1 cellular context compared by ENCODE assay signal in genomic region chr17:78255953-78256704, GRCh38.
TF ChIP-seq lines count a peak whose summit lies in the region.

No MANE protein-coding gene starts in this region.

TF ChIP-seq in HepG2, 621 proteins besides CTCF, POLR2A, EP300 and RAD21:
- TF ChIP-seq ZNF768 (CRISPR knock-in tag; IDR thresholded peaks at IDR 0.05) = peak; percentile 33; the same call in 1 of the 2 replicates
- TF ChIP-seq, protein P1, sequence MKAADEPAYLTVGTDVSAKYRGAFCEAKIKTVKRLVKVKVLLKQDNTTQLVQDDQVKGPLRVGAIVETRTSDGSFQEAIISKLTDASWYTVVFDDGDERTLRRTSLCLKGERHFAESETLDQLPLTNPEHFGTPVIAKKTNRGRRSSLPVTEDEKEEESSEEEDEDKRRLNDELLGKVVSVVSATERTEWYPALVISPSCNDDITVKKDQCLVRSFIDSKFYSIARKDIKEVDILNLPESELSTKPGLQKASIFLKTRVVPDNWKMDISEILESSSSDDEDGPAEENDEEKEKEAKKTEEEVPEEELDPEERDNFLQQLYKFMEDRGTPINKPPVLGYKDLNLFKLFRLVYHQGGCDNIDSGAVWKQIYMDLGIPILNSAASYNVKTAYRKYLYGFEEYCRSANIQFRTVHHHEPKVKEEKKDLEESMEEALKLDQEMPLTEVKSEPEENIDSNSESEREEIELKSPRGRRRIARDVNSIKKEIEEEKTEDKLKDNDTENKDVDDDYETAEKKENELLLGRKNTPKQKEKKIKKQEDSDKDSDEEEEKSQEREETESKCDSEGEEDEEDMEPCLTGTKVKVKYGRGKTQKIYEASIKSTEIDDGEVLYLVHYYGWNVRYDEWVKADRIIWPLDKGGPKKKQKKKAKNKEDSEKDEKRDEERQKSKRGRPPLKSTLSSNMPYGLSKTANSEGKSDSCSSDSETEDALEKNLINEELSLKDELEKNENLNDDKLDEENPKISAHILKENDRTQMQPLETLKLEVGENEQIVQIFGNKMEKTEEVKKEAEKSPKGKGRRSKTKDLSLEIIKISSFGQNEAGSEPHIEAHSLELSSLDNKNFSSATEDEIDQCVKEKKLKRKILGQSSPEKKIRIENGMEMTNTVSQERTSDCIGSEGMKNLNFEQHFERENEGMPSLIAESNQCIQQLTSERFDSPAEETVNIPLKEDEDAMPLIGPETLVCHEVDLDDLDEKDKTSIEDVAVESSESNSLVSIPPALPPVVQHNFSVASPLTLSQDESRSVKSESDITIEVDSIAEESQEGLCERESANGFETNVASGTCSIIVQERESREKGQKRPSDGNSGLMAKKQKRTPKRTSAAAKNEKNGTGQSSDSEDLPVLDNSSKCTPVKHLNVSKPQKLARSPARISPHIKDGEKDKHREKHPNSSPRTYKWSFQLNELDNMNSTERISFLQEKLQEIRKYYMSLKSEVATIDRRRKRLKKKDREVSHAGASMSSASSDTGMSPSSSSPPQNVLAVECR (CRISPR knock-in tag; IDR thresholded peaks at IDR 0.05; ENCODE audit: borderline replicate concordance) = peak; percentile 22; the same call in 1 of the 2 replicates
- TF ChIP-seq, protein P2, sequence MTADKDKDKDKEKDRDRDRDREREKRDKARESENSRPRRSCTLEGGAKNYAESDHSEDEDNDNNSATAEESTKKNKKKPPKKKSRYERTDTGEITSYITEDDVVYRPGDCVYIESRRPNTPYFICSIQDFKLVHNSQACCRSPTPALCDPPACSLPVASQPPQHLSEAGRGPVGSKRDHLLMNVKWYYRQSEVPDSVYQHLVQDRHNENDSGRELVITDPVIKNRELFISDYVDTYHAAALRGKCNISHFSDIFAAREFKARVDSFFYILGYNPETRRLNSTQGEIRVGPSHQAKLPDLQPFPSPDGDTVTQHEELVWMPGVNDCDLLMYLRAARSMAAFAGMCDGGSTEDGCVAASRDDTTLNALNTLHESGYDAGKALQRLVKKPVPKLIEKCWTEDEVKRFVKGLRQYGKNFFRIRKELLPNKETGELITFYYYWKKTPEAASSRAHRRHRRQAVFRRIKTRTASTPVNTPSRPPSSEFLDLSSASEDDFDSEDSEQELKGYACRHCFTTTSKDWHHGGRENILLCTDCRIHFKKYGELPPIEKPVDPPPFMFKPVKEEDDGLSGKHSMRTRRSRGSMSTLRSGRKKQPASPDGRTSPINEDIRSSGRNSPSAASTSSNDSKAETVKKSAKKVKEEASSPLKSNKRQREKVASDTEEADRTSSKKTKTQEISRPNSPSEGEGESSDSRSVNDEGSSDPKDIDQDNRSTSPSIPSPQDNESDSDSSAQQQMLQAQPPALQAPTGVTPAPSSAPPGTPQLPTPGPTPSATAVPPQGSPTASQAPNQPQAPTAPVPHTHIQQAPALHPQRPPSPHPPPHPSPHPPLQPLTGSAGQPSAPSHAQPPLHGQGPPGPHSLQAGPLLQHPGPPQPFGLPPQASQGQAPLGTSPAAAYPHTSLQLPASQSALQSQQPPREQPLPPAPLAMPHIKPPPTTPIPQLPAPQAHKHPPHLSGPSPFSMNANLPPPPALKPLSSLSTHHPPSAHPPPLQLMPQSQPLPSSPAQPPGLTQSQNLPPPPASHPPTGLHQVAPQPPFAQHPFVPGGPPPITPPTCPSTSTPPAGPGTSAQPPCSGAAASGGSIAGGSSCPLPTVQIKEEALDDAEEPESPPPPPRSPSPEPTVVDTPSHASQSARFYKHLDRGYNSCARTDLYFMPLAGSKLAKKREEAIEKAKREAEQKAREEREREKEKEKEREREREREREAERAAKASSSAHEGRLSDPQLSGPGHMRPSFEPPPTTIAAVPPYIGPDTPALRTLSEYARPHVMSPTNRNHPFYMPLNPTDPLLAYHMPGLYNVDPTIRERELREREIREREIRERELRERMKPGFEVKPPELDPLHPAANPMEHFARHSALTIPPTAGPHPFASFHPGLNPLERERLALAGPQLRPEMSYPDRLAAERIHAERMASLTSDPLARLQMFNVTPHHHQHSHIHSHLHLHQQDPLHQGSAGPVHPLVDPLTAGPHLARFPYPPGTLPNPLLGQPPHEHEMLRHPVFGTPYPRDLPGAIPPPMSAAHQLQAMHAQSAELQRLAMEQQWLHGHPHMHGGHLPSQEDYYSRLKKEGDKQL (CRISPR knock-in tag; IDR thresholded peaks at IDR 0.05; ENCODE audit: low read depth) = no peak
TF ChIP-seq in HepG2: peak in this region for 2.
